In genomic region chr21:42452401-42453018, GRCh38 we compare ENCODE assay signal across 38 cellular contexts. TPM values are rescaled to one million over a fixed set of nuclear protein-coding genes. Genes with fewer than 3 reads are reported as not detected.
"Had no signal": no experiment of that assay in that cellular context is flagged by ENCODE, and none has a peak within 500 bp of the region (broad histone marks: within the 10 kb centered on the region; RNA-seq: fewer than 3 reads in every experiment).

No MANE protein-coding gene starts in this region.

- H3K36me3 ChIP-seq: heart left ventricle, left lung, pancreas, prostate gland, stomach, thyroid gland, upper lobe of right lung, WERI-Rb-1 had no signal

- H3K4me1 ChIP-seq: pancreas, prostate gland had no signal

- H3K9me3 Mint-ChIP-seq: activated CD4-positive, alpha-beta memory T cell treated with anti-CD3 and anti-CD28 coated beads for 36 hours; activated CD4-positive, alpha-beta T cell treated with anti-CD3 and anti-CD28 coated beads, Interleukin-2, amount 10 ng/mL, durations not matched to agents 24 days and 14 days; activated naive CD4-positive, alpha-beta T cell treated with anti-CD3 and anti-CD28 coated beads, Interleukin-2, amount 50 U/mL, for 24 hours; activated T-cell treated with anti-CD3 and anti-CD28 coated beads, Interleukin-2, amount 50 U/mL, for 24 hours; activated T-helper 2 cell treated with anti-CD3 and anti-CD28 coated beads, Interferon-gamma antibody, Interleukin-2, Interleukin-4, amounts not matched to agents 10 μg/mL and 5 μg/mL and 100 μg/mL, durations not matched to agents 14 hours and 24 hours and 36 hours; central memory CD8-positive, alpha-beta T cell; dendritic cell treated with granulocyte-macrophage colony-stimulating factor and Interleukin-4, amounts not matched to agents 40 ng/mL and 50 ng/mL, for 4 days; stimulated activated memory B cell treated with anti-CD40 and anti-IgM and Interleukin-4, amounts not matched to agents 10 μg/mL and 1 μg/mL and 100 μg/mL, for 72 hours; T-helper 1 cell treated with Interleukin-12 subunit alpha and Interleukin-12 subunit beta and Interleukin-4 antibody, amounts not matched to agents 30 μg/mL and 1 μg/mL, for 36 hours had no signal

- H3K27ac ChIP-seq: heart left ventricle, left lung, pancreas, prostate gland, stomach, thyroid gland, upper lobe of right lung, WERI-Rb-1 had no signal

- H3K27me3 ChIP-seq: left lung, pancreas, thyroid gland, upper lobe of right lung had no signal

- H3K36me3 Mint-ChIP-seq: stimulated activated memory B cell treated with anti-CD40 and anti-IgM and Interleukin-4, amounts not matched to agents 10 μg/mL and 1 μg/mL and 100 μg/mL, for 72 hours had no signal

- H3K4me3 ChIP-seq: heart left ventricle, left lung, lung, mucosa of descending colon, pancreas, prostate gland, stomach, thyroid gland, upper lobe of right lung had no signal

- H3K9me3 ChIP-seq: heart left ventricle, left lung, mucosa of descending colon, pancreas, prostate gland, stomach, thyroid gland, upper lobe of right lung had no signal

- DNase-seq: activated CD4-positive, alpha-beta memory T cell treated with anti-CD3 and anti-CD28 coated beads for 36 hours; activated CD4-positive, alpha-beta T cell treated with anti-CD3 and anti-CD28 coated beads, Interleukin-2, amount 10 ng/mL, durations not matched to agents 24 days and 14 days; activated CD4-positive, CD25-positive, alpha-beta regulatory T cell treated with anti-CD3 and anti-CD28 coated beads, Interleukin-2, amount 50 U/mL, for 72 hours; activated CD8-positive, alpha-beta memory T cell treated with anti-CD3 and anti-CD28 coated beads, Interleukin-2, amount 50 U/mL, for 4 hours; activated T-cell treated with anti-CD3 and anti-CD28 coated beads, Interleukin-2, amount 50 U/mL, for 24 hours; anterior cingulate cortex; endodermal cell; foreskin fibroblast; heart left ventricle; kidney glomerular epithelial cell; left lung; nucleus accumbens; small intestine; stimulated activated CD4-positive, alpha-beta T cell treated with anti-CD3 and anti-CD28 coated beads, Interleukin-1b, Interleukin-23, amount 100 ng/mL, for 48 hours; stimulated activated CD4-positive, alpha-beta T cell treated with anti-CD3 and anti-CD28 coated beads, Interleukin-4, amount 100 ng/mL, for 4 hours; stimulated activated CD8-positive, alpha-beta memory T cell treated with anti-CD3 and anti-CD28 coated beads, Interleukin-4, amount 100 ng/mL, for 48 hours; stomach; T1000; thyroid gland; upper lobe of right lung; WERI-Rb-1 had no signal

- H3K27ac Mint-ChIP-seq: activated CD4-positive, alpha-beta memory T cell treated with anti-CD3 and anti-CD28 coated beads for 36 hours; activated CD4-positive, alpha-beta T cell treated with anti-CD3 and anti-CD28 coated beads, Interleukin-2, amount 10 ng/mL, durations not matched to agents 24 days and 14 days; activated T-cell treated with anti-CD3 and anti-CD28 coated beads, Interleukin-2, amount 50 U/mL, for 24 hours; activated T-helper 2 cell treated with anti-CD3 and anti-CD28 coated beads, Interferon-gamma antibody, Interleukin-2, Interleukin-4, amounts not matched to agents 10 μg/mL and 5 μg/mL and 100 μg/mL, durations not matched to agents 14 hours and 24 hours and 36 hours; dendritic cell treated with granulocyte-macrophage colony-stimulating factor and Interleukin-4, amounts not matched to agents 40 ng/mL and 50 ng/mL, for 4 days; stimulated activated memory B cell treated with anti-CD40 and anti-IgM and Interleukin-4, amounts not matched to agents 10 μg/mL and 1 μg/mL and 100 μg/mL, for 72 hours; T-helper 1 cell treated with Interleukin-12 subunit alpha and Interleukin-12 subunit beta and Interleukin-4 antibody, amounts not matched to agents 30 μg/mL and 1 μg/mL, for 36 hours had no signal

- H3K4me3 Mint-ChIP-seq: activated CD4-positive, alpha-beta memory T cell treated with anti-CD3 and anti-CD28 coated beads for 36 hours; activated CD4-positive, alpha-beta T cell treated with anti-CD3 and anti-CD28 coated beads, Interleukin-2, amount 10 ng/mL, durations not matched to agents 24 days and 14 days; activated naive CD4-positive, alpha-beta T cell treated with anti-CD3 and anti-CD28 coated beads, Interleukin-2, amount 50 U/mL, for 24 hours; activated T-cell treated with anti-CD3 and anti-CD28 coated beads, Interleukin-2, amount 50 U/mL, for 24 hours; central memory CD8-positive, alpha-beta T cell; dendritic cell treated with granulocyte-macrophage colony-stimulating factor and Interleukin-4, amounts not matched to agents 40 ng/mL and 50 ng/mL, for 4 days; endodermal cell; nephron; stimulated activated memory B cell treated with anti-CD40 and anti-IgM and Interleukin-4, amounts not matched to agents 10 μg/mL and 1 μg/mL and 100 μg/mL, for 72 hours; T-helper 1 cell treated with Interleukin-12 subunit alpha and Interleukin-12 subunit beta and Interleukin-4 antibody, amounts not matched to agents 30 μg/mL and 1 μg/mL, for 36 hours had no signal

- H3K27me3 Mint-ChIP-seq: activated CD4-positive, alpha-beta memory T cell treated with anti-CD3 and anti-CD28 coated beads for 36 hours; activated CD4-positive, alpha-beta T cell treated with anti-CD3 and anti-CD28 coated beads, Interleukin-2, amount 10 ng/mL, durations not matched to agents 24 days and 14 days; activated naive CD4-positive, alpha-beta T cell treated with anti-CD3 and anti-CD28 coated beads, Interleukin-2, amount 50 U/mL, for 24 hours; activated T-cell treated with anti-CD3 and anti-CD28 coated beads, Interleukin-2, amount 50 U/mL, for 24 hours; central memory CD8-positive, alpha-beta T cell had no signal

- ATAC-seq: esophagus mucosa; heart left ventricle; left lung; mucosa of descending colon; pancreas; stimulated activated memory B cell treated with anti-CD40 and anti-IgM and Interleukin-4, amounts not matched to agents 10 μg/mL and 1 μg/mL and 100 μg/mL, for 72 hours; upper lobe of right lung had no signal

- FAIRE-seq: bronchial epithelial cell, pancreas, small intestine had no signal

RNA-seq across cellular contexts. Expression of gene RSPH1, which starts 43.5 kb away (rescaled TPM):
- total RNA-seq: activated CD4-positive, alpha-beta T cell treated with anti-CD3 and anti-CD28 coated beads, Interleukin-2, amount 10 ng/mL, durations not matched to agents 24 days and 14 days; activated CD8-positive, alpha-beta memory T cell treated with anti-CD3 and anti-CD28 coated beads for 36 hours; activated T-helper 2 cell treated with anti-CD3 and anti-CD28 coated beads, Interferon-gamma antibody, Interleukin-2, Interleukin-4, amounts not matched to agents 10 μg/mL and 5 μg/mL and 100 μg/mL, durations not matched to agents 14 hours and 24 hours and 36 hours; myocyte had no signal

RNA-seq across cellular contexts. Expression of gene UBASH3A, which starts 48.8 kb away (rescaled TPM):
- total RNA-seq: bronchial epithelial cell, endodermal cell, myocyte had no signal

RNA-seq across cellular contexts. Expression of gene TMPRSS3, which starts 56.7 kb away (rescaled TPM):
- total RNA-seq: endodermal cell, mesenteric fat pad, myocyte, sciatic nerve had no signal
- polyA plus RNA-seq: heart left ventricle had no signal
